Comparison of ENCODE assay signal across 31 cellular contexts in the genomic region with DNA sequence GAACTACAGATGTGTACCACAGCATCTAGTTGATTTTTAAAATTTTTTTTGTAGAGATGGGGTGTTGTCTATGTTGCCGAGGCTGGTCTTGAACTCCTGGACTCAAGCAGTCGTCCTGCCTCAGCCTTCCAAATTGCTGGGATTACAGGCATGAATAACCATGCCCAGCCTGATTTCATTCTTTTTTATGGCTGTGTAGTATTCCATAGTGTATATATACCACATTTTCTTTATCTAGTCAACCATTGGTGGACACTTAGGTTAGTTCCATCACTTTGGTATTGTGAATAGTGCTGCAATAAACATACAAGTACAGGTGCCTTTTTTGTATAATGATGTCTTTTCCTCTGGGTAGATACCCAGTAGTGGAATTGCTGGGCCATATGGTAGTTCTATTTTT.
"Had no signal": no experiment of that assay in that cellular context is flagged by ENCODE, and none has a peak within 500 bp of the region (broad histone marks: within the 10 kb centered on the region; RNA-seq: fewer than 3 reads in every experiment).

No MANE protein-coding gene starts in this region.

- H3K27ac ChIP-seq: body of pancreas, esophagus muscularis mucosa, foreskin keratinocyte, gastroesophageal sphincter, WERI-Rb-1 had no signal

- DNase-seq: activated B cell treated with CpG ODN at 0.5 μM for 24 hours; activated CD4-positive, alpha-beta memory T cell treated with anti-CD3 and anti-CD28 coated beads for 36 hours; activated CD4-positive, alpha-beta T cell treated with anti-CD3 and anti-CD28 coated beads for 48 hours; activated CD8-positive, alpha-beta memory T cell treated with anti-CD3 and anti-CD28 coated beads, Interleukin-2, amount 10 ng/mL, durations not matched to agents 7 days and 5 days; activated CD8-positive, alpha-beta memory T cell treated with anti-CD3 and anti-CD28 coated beads, Interleukin-2, amount 50 U/mL, for 4 hours; activated CD8-positive, alpha-beta T cell treated with anti-CD3 and anti-CD28 coated beads, Interleukin-2, amount 10 ng/mL, durations not matched to agents 7 days and 5 days; activated gamma-delta T cell; activated naive CD4-positive, alpha-beta T cell; activated naive CD4-positive, alpha-beta T cell treated with anti-CD3 and anti-CD28 coated beads, Interleukin-2, amount 10 ng/mL, durations not matched to agents 7 days and 5 days; activated T-cell treated with anti-CD3 and anti-CD28 coated beads, Interleukin-2, amount 50 U/mL, for 24 hours; activated T-cell treated with anti-CD3 and anti-CD28 coated beads, Interleukin-2, amount 50 U/mL, for 72 hours; adrenal gland; amygdala; aorta; body of pancreas; caudate nucleus; cortex of kidney; dermis blood vessel endothelial cell; effector CD4-positive, alpha-beta T cell; effector memory CD8-positive, alpha-beta T cell; erythroblast; foreskin keratinocyte; head of caudate nucleus; T-cell; T1000; WERI-Rb-1 had no signal

- ATAC-seq: activated CD4-positive, CD25-positive, alpha-beta regulatory T cell treated with anti-CD3 and anti-CD28 coated beads, Interleukin-2, amount 50 U/mL, for 24 hours; activated CD8-positive, alpha-beta memory T cell treated with anti-CD3 and anti-CD28 coated beads, Interleukin-2, amount 10 ng/mL, durations not matched to agents 7 days and 5 days; activated CD8-positive, alpha-beta T cell treated with anti-CD3 and anti-CD28 coated beads, Interleukin-2, amount 10 ng/mL, durations not matched to agents 7 days and 5 days; activated naive CD4-positive, alpha-beta T cell treated with anti-CD3 and anti-CD28 coated beads, Interleukin-2, amount 50 U/mL, for 72 hours; activated T-cell treated with anti-CD3 and anti-CD28 coated beads, Interleukin-2, amount 50 U/mL, for 72 hours; body of pancreas; effector memory CD8-positive, alpha-beta T cell; foreskin keratinocyte; gastroesophageal sphincter; T-cell had no signal

- H3K4me1 ChIP-seq: foreskin keratinocyte had no signal

- H3K36me3 ChIP-seq: adrenal gland, esophagus muscularis mucosa, gastroesophageal sphincter, WERI-Rb-1 had no signal

- H3K9me3 ChIP-seq: adrenal gland, body of pancreas, esophagus muscularis mucosa, gastroesophageal sphincter had no signal

- FAIRE-seq: colon had no signal

- H3K4me3 ChIP-seq: adrenal gland, body of pancreas, esophagus muscularis mucosa, gastroesophageal sphincter had no signal

- H3K27me3 ChIP-seq: adrenal gland, body of pancreas, esophagus muscularis mucosa, foreskin keratinocyte, gastroesophageal sphincter had no signal
